9 cellular contexts compared by ENCODE assay signal in the genomic region with DNA sequence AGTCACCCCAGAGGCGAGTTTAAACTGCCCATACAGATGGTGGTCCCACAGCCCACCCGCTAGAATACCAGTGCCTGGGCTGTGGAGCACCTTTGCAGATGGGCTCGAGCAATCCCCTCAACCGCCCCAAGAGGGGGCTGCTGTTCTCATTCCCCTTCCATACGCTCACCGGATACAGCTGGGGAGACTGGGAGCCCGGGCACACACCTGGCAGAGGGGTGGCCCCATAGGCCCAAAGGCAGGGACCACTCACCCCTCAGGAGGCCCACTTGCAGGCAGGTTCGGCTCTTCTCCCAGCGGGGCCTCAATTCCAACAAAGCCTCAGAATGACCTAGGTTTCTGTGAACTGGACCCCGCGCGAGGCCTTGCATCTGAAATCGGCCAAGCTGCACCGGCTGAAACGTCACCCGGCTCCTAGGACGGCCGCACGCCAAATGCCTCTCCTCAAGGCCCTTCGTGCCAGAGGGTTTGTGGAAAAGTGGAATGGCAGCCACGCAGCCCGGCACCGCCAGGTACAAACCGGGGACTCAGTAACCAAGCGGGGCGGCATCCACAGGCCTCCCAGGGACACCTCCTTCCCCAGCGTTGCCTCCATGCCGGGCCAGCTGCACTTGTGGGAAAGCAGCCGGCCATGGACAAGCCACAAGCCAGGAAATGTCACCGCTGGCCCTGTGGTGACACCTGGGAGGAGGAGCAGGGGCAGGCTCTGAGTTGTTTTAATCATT. TPM values are rescaled to one million over a fixed set of nuclear protein-coding genes. Genes with fewer than 3 reads are reported as not detected.
A peak's percentile ranks its signal among the peaks of the same experiment; 100 is the strongest.
DNase-seq lines count a peak whose midpoint lies in the region; ATAC-seq, FAIRE-seq and TF ChIP-seq lines count a peak whose summit lies in the region.
"Had no signal": no experiment of that assay in that cellular context is flagged by ENCODE, and none has a peak within 500 bp of the region (broad histone marks: within the 10 kb centered on the region; RNA-seq: fewer than 3 reads in every experiment).

No MANE protein-coding gene starts in this region.

- CTCF ChIA-PET in Calu3 (lab: Charles Lee), result no interaction called here

- intact Hi-C loops in Calu3 (cut with micrococcal nuclease; ENCODE audit: unreplicated experiment), result no loop called here

- BruUV-seq in Calu3 (replicated peaks; lab: Mats Ljungman, UMichigan), result no TSS peak

- H3K27me3 Mint-ChIP-seq in Calu3 (ENCODE audit: unreplicated experiment), result no peaks in the 10 kb centered on the region
- H3K27me3 Mint-ChIP-seq: IgD-negative memory B cell had no signal

- no peak overlapping the region for H3K27ac Mint-ChIP-seq in Calu3 (ENCODE audit: unreplicated experiment)
- H3K27ac Mint-ChIP-seq: IgD-negative memory B cell had no signal

- ATAC-seq in left lobe of liver (peak; percentile 36), GM18907 (IDR thresholded peaks at IDR 0.05; ENCODE audit: unreplicated experiment) (no peak)

- no peak for FAIRE-seq in frontal cortex (lab: Jason Lieb, UNC)

- H3K36me3 Mint-ChIP-seq in Calu3 (ENCODE audit: insufficient read depth, unreplicated experiment), result peaks cover 28% of the 10 kb centered on the region

- TF ChIP-seq CTCF in Calu3 (IDR thresholded peaks at IDR 0.05; ENCODE audit: unreplicated experiment), result peak; percentile 44

- H3K27ac ChIP-seq in caudate nucleus (ENCODE audit: low read depth, low read length), result no peak overlapping the region

- H3K4me3 Mint-ChIP-seq in Calu3 (ENCODE audit: low read depth, unreplicated experiment), result no peak overlapping the region
- H3K4me3 Mint-ChIP-seq: IgD-negative memory B cell had no signal

- H3K9me3 Mint-ChIP-seq in Calu3 (ENCODE audit: low read depth, unreplicated experiment), result no peaks in the 10 kb centered on the region
- H3K9me3 Mint-ChIP-seq: IgD-negative memory B cell had no signal

- H3K4me1 Mint-ChIP-seq in Calu3 (ENCODE audit: low read depth, unreplicated experiment), result no peaks in the 10 kb centered on the region

- DNase-seq in Calu3, result peak; percentile 23
- DNase-seq in Kasumi-1 (lab: John Stamatoyannopoulos, UW), result peak; percentile 36 to 37
- DNase-seq in activated naive CD4-positive, alpha-beta T cell treated with anti-CD3 and anti-CD28 coated beads, Interleukin-2, amount 50 U/mL, for 16 hours, result peak; percentile 29
- DNase-seq in left lobe of liver (ENCODE audit: low spot score), result no peak
- no peak for DNase-seq in NCI-H774 (lab: John Stamatoyannopoulos, UW)
- DNase-seq in caudate nucleus (lab: John Stamatoyannopoulos, UW), result no peak
- DNase-seq in frontal cortex (ENCODE audit: low spot score in 2 of 2), result no peak

RNA-seq across cellular contexts. Expression of a gene that starts 18.7 kb away (rescaled TPM):
- total RNA-seq in Calu3 (2022), result 45.8 and 49.8 TPM in 2 replicates
- total RNA-seq in left lobe of liver, result 21.8 TPM
- total RNA-seq in frontal cortex, result 8.6 TPM

Comparison
In these comparisons a context has a peak if more than half of its experiments do, and no peak if none do; other contexts are left out.
1. DNase-seq: peak in Calu3 (single experiment), Kasumi-1 (2 of 2) and activated naive CD4-positive, alpha-beta T cell treated with anti-CD3 and anti-CD28 coated beads, Interleukin-2, amount 50 U/mL, for 16 hours (single experiment); none in left lobe of liver (single experiment), NCI-H774 (single experiment), caudate nucleus (0 of 61) and frontal cortex (0 of 2).